24 cellular contexts compared by ENCODE assay signal in the genomic region with DNA sequence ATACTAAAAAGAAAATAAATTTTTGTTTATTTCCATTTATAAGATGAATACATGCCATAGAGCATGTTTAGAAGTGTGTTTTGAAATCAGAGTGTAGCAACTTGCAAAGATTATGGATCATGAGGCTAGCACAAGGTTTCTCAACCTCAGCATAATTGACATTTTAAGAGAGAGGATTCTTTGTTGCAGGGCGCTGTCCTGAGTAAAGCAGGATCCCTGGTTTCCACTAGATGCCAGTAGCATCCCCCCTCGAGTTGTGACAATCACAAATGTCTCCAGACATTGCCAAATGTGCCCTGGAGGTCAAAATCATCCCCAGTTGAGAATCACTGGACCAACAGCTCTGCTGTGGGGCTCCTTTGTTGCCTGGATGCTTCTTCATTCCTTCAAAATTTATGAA.
DNase-seq lines count a peak whose midpoint lies in the region; FAIRE-seq and TF ChIP-seq lines count a peak whose summit lies in the region.
"Had no signal": no experiment of that assay in that cellular context is flagged by ENCODE, and none has a peak within 500 bp of the region (broad histone marks: within the 10 kb centered on the region; RNA-seq: fewer than 3 reads in every experiment).

No MANE protein-coding gene starts in this region.

- no peaks in the 10 kb centered on the region for H3K9me3 ChIP-seq in endodermal cell (ENCODE audit: control insufficient read depth, low read length)
- no peaks in the 10 kb centered on the region for H3K9me3 ChIP-seq in CD8-positive, alpha-beta memory T cell (ENCODE audit: low read length)

- no peaks in the 10 kb centered on the region for H3K36me3 Mint-ChIP-seq in endodermal cell (ENCODE audit: low read depth)
- no peaks in the 10 kb centered on the region for H3K36me3 Mint-ChIP-seq in neural crest cell (ENCODE audit: low read depth)
- H3K36me3 Mint-ChIP-seq in T-helper 2 cell treated with Interferon-gamma antibody and Interleukin-4, amounts not matched to agents 5 μg/mL and 100 μg/mL, for 36 hours (ENCODE audit: low read depth), result no peaks in the 10 kb centered on the region
- no peaks in the 10 kb centered on the region for H3K36me3 Mint-ChIP-seq in CD8-positive, alpha-beta memory T cell
- H3K36me3 Mint-ChIP-seq: activated naive CD8-positive, alpha-beta T cell treated with anti-CD3 and anti-CD28 coated beads for 36 hours; naive thymus-derived CD8-positive, alpha-beta T cell had no signal

- H3K27ac ChIP-seq in endodermal cell (ENCODE audit: low read depth, low read length), result no peak overlapping the region
- no peak overlapping the region for H3K27ac ChIP-seq in CD8-positive, alpha-beta memory T cell (ENCODE audit: low read depth, low read length)
- H3K27ac ChIP-seq: epithelial cell of prostate had no signal

- no peak overlapping the region for H3K27ac Mint-ChIP-seq in endodermal cell
- H3K27ac Mint-ChIP-seq in neural crest cell (ENCODE audit: unreplicated experiment), result no peak overlapping the region
- H3K27ac Mint-ChIP-seq in T-helper 2 cell treated with Interferon-gamma antibody and Interleukin-4, amounts not matched to agents 5 μg/mL and 100 μg/mL, for 36 hours, result no peak overlapping the region
- H3K27ac Mint-ChIP-seq in CD8-positive, alpha-beta memory T cell, result no peak overlapping the region
- H3K27ac Mint-ChIP-seq: activated naive CD8-positive, alpha-beta T cell treated with anti-CD3 and anti-CD28 coated beads for 36 hours; activated T-helper 1 cell treated with anti-CD3 and anti-CD28 coated beads, Interleukin-12 subunit alpha, Interleukin-12 subunit beta, Interleukin-2, Interleukin-4 antibody, amounts not matched to agents 30 ng/mL and 10 ng/mL and 1 ng/mL, durations not matched to agents 14 hours and 24 hours and 36 hours; naive thymus-derived CD8-positive, alpha-beta T cell; progenitor cell of endocrine pancreas had no signal

- FAIRE-seq in RCC 7860 (lab: Jason Lieb, UNC), result no peak
- FAIRE-seq: GM12891, small intestine had no signal

- DNase-seq in RPMI7951 (ENCODE audit: low read depth), result peak; percentile 62
- DNase-seq in endodermal cell, result peak; percentile 66
- DNase-seq in neural crest cell (ENCODE audit: low read depth, low spot score), result peak; percentile 17
- DNase-seq in T-helper 2 cell treated with Interferon-gamma antibody and Interleukin-4, amounts not matched to agents 5 μg/mL and 100 μg/mL, for 36 hours (ENCODE audit: low spot score), result no peak
- DNase-seq in CD8-positive, alpha-beta memory T cell, result no peak
- no peak for DNase-seq in RCC 7860 (ENCODE audit: low spot score)
- no peak for DNase-seq in effector CD8-positive, alpha-beta T cell (lab: John Stamatoyannopoulos, UW)
- DNase-seq: activated naive CD8-positive, alpha-beta T cell treated with anti-CD3 and anti-CD28 coated beads for 36 hours; dermis blood vessel endothelial cell; MV-4-11; naive thymus-derived CD8-positive, alpha-beta T cell; NCI-H2029; NCI-H446 treated with DMSO at 0.1 percent for 48 hours; NK-92 treated with Interleukin-12 subunit alpha and Interleukin-12 subunit beta, amount 100 ng/mL, for 24 hours; SIG-M5; small intestine; stimulated activated CD8-positive, alpha-beta memory T cell treated with anti-CD3 and anti-CD28 coated beads, Interleukin-4, amount 100 ng/mL, for 48 hours; T-helper 2 cell had no signal

- CTCF ChIA-PET in CD8-positive, alpha-beta memory T cell (lab: Charles Lee), result no interaction called here

- peaks cover 8% of the 10 kb centered on the region for H3K4me1 Mint-ChIP-seq in endodermal cell
- H3K4me1 Mint-ChIP-seq in neural crest cell, result peaks cover 49% of the 10 kb centered on the region
- peaks cover 9% of the 10 kb centered on the region for H3K4me1 Mint-ChIP-seq in T-helper 2 cell treated with Interferon-gamma antibody and Interleukin-4, amounts not matched to agents 5 μg/mL and 100 μg/mL, for 36 hours (ENCODE audit: low read depth)
- peaks cover 4 to 12% (median 8%) of the 10 kb centered on the region in 3 donors for H3K4me1 Mint-ChIP-seq in CD8-positive, alpha-beta memory T cell

- H3K27me3 ChIP-seq in endodermal cell (ENCODE audit: control insufficient read depth, insufficient read depth, low read length, poor library complexity, severe bottlenecking), result no peaks in the 10 kb centered on the region
- no peaks in the 10 kb centered on the region for H3K27me3 ChIP-seq in CD8-positive, alpha-beta memory T cell (ENCODE audit: insufficient read depth, low read length, poor library complexity, severe bottlenecking)

- H3K9me3 Mint-ChIP-seq in endodermal cell (no peaks in the 10 kb centered on the region), neural crest cell (peaks cover 6% of the 10 kb centered on the region)
- no peaks in the 10 kb centered on the region for H3K9me3 Mint-ChIP-seq in T-helper 2 cell treated with Interferon-gamma antibody and Interleukin-4, amounts not matched to agents 5 μg/mL and 100 μg/mL, for 36 hours
- peaks cover 0 to 4% (median 0%) of the 10 kb centered on the region in 5 donors for H3K9me3 Mint-ChIP-seq in CD8-positive, alpha-beta memory T cell
- H3K9me3 Mint-ChIP-seq: activated naive CD8-positive, alpha-beta T cell treated with anti-CD3 and anti-CD28 coated beads for 36 hours; activated T-helper 1 cell treated with anti-CD3 and anti-CD28 coated beads, Interleukin-12 subunit alpha, Interleukin-12 subunit beta, Interleukin-2, Interleukin-4 antibody, amounts not matched to agents 30 ng/mL and 10 ng/mL and 1 ng/mL, durations not matched to agents 14 hours and 24 hours and 36 hours had no signal

- no peak overlapping the region for H3K9ac ChIP-seq in endodermal cell (ENCODE audit: extremely low read depth, low read length, poor library complexity, severe bottlenecking)

- H3K4me3 Mint-ChIP-seq in endodermal cell, result no peak overlapping the region
- no peak overlapping the region for H3K4me3 Mint-ChIP-seq in neural crest cell
- H3K4me3 Mint-ChIP-seq in T-helper 2 cell treated with Interferon-gamma antibody and Interleukin-4, amounts not matched to agents 5 μg/mL and 100 μg/mL, for 36 hours, result no peak overlapping the region
- H3K4me3 Mint-ChIP-seq in CD8-positive, alpha-beta memory T cell, result no peak overlapping the region
- H3K4me3 Mint-ChIP-seq: activated naive CD8-positive, alpha-beta T cell treated with anti-CD3 and anti-CD28 coated beads for 36 hours; activated T-helper 1 cell treated with anti-CD3 and anti-CD28 coated beads, Interleukin-12 subunit alpha, Interleukin-12 subunit beta, Interleukin-2, Interleukin-4 antibody, amounts not matched to agents 30 ng/mL and 10 ng/mL and 1 ng/mL, durations not matched to agents 14 hours and 24 hours and 36 hours; naive thymus-derived CD8-positive, alpha-beta T cell had no signal

- POLR2A ChIA-PET in CD8-positive, alpha-beta memory T cell (lab: Charles Lee), result no interaction called here

- WGBS in endodermal cell (ENCODE audit: insufficient coverage in 1 of 2, insufficient read length in 1 of 2), 2 experiments, result 71% methylated on average over 2 of the region's 2 CpGs; no CpG with 5 or more reads in 1 of the 2 experiments

- H3K4me3 ChIP-seq in endodermal cell (ENCODE audit: low read length), result no peak overlapping the region
- H3K4me3 ChIP-seq in CD8-positive, alpha-beta memory T cell (ENCODE audit: low read length), result no peak overlapping the region
- H3K4me3 ChIP-seq: lung had no signal

- H3K36me3 ChIP-seq in endodermal cell (ENCODE audit: control insufficient read depth, insufficient read depth, low read length), result no peaks in the 10 kb centered on the region
- no peaks in the 10 kb centered on the region for H3K36me3 ChIP-seq in CD8-positive, alpha-beta memory T cell (ENCODE audit: insufficient read depth, low read length)

- H3K27me3 Mint-ChIP-seq in endodermal cell (ENCODE audit: insufficient read depth), result no peaks in the 10 kb centered on the region
- no peaks in the 10 kb centered on the region for H3K27me3 Mint-ChIP-seq in neural crest cell (ENCODE audit: low read depth)
- H3K27me3 Mint-ChIP-seq in T-helper 2 cell treated with Interferon-gamma antibody and Interleukin-4, amounts not matched to agents 5 μg/mL and 100 μg/mL, for 36 hours (ENCODE audit: low read depth), result peaks cover 25% of the 10 kb centered on the region
- H3K27me3 Mint-ChIP-seq in CD8-positive, alpha-beta memory T cell, result no peaks in the 10 kb centered on the region
- H3K27me3 Mint-ChIP-seq: progenitor cell of endocrine pancreas had no signal

- no peaks in the 10 kb centered on the region for H3K4me1 ChIP-seq in endodermal cell (ENCODE audit: control insufficient read depth, insufficient read depth, low read length)
- no peaks in the 10 kb centered on the region for H3K4me1 ChIP-seq in CD8-positive, alpha-beta memory T cell (ENCODE audit: insufficient read depth, low read length)

- peak; percentile 15 for TF ChIP-seq CTCF in GM12873 (IDR thresholded peaks at IDR 0.05; ENCODE audit: insufficient read depth, low read depth, low read length, missing control alignments)
- TF ChIP-seq CTCF in endodermal cell (conservative IDR thresholded peaks at IDR 0.05), result peak; percentile 69
- no peak for TF ChIP-seq CTCF in neural crest cell (conservative IDR thresholded peaks at IDR 0.05)

Comparison
In these comparisons a context has a peak if more than half of its experiments do, and no peak if none do; other contexts are left out.
1. DNase-seq: peak in RPMI7951 (single experiment), endodermal cell (single experiment) and neural crest cell (single experiment); none in T-helper 2 cell treated with Interferon-gamma antibody and Interleukin-4, amounts not matched to agents 5 μg/mL and 100 μg/mL, for 36 hours (single experiment), CD8-positive, alpha-beta memory T cell (0 of 5), RCC 7860 (single experiment) and effector CD8-positive, alpha-beta T cell (single experiment).